Comparison of ENCODE assay signal across 22 cellular contexts in the genomic region with DNA sequence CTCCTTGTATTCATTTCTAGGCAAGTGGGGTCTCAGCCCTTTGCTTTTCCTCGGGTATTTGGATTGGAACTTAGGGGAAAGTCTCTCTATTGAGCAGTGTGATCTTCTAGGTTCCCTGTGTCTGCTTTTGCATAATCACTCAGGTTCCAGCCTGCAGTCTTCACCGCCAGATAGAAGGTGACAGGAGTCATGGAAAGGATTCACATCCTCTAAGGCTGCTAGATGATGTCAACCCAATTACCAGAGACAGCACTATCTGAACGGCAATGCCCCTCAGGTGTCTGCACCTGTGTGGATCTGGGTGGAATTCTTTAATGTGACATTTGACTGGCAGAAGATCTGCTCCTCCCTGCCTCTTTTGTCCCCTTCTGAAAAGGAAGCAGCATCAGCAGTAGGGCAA.
"Had no signal": no experiment of that assay in that cellular context is flagged by ENCODE, and none has a peak within 500 bp of the region (broad histone marks: within the 10 kb centered on the region; RNA-seq: fewer than 3 reads in every experiment).

No MANE protein-coding gene starts in this region.

- DNase-seq: activated effector memory CD4-positive, alpha-beta T cell treated with anti-CD3 and anti-CD28 coated beads, Interleukin-2, amount 50 U/mL, for 16 hours; activated naive CD4-positive, alpha-beta T cell treated with anti-CD3 and anti-CD28 coated beads, Interleukin-2, amount 50 U/mL, for 16 hours; activated T-cell treated with anti-CD3 and anti-CD28 coated beads, Interleukin-2, amount 50 U/mL, for 72 hours; aorta; cerebellar nuclear complex; cortex of kidney; foreskin fibroblast; hypothalamus; kidney; nephron progenitor cell; nucleus accumbens; stimulated activated CD4-positive, alpha-beta T cell treated with anti-CD3 and anti-CD28 coated beads, Interleukin-12 subunit alpha, Interleukin-12 subunit beta, amount 100 ng/mL, for 4 hours; stimulated activated CD4-positive, alpha-beta T cell treated with anti-CD3 and anti-CD28 coated beads, Interleukin-1b, Interleukin-23, amount 100 ng/mL, for 48 hours; stimulated activated CD8-positive, alpha-beta memory T cell treated with anti-CD3 and anti-CD28 coated beads, Interleukin-4, amount 100 ng/mL, for 48 hours; stimulated activated naive CD4-positive, alpha-beta T cell; T-helper 1 cell; T1000; tibial artery had no signal

- H3K4me3 Mint-ChIP-seq: activated T-cell treated with anti-CD3 and anti-CD28 coated beads, Interleukin-2, amount 50 U/mL, for 72 hours; mesothelial cell of epicardium; nephron progenitor cell had no signal

- H3K4me3 ChIP-seq: lung, tibial artery had no signal

- H3K9me3 ChIP-seq: tibial artery had no signal

- H3K9me3 Mint-ChIP-seq: activated T-cell treated with anti-CD3 and anti-CD28 coated beads, Interleukin-2, amount 50 U/mL, for 72 hours; mesothelial cell of epicardium; nephron progenitor cell had no signal

- H3K36me3 Mint-ChIP-seq: mesothelial cell of epicardium had no signal

- ATAC-seq: activated CD4-positive, CD25-positive, alpha-beta regulatory T cell treated with anti-CD3 and anti-CD28 coated beads, Interleukin-2, amount 50 U/mL, for 24 hours; activated T-cell treated with anti-CD3 and anti-CD28 coated beads, Interleukin-2, amount 50 U/mL, for 72 hours; left lobe of liver had no signal

- H3K27ac ChIP-seq: tibial artery had no signal

- H3K36me3 ChIP-seq: tibial artery had no signal

- H3K27me3 ChIP-seq: tibial artery had no signal

- H3K27ac Mint-ChIP-seq: mesothelial cell of epicardium, nephron progenitor cell had no signal
